ENCODE assay signal across 19 cellular contexts in the genomic region with DNA sequence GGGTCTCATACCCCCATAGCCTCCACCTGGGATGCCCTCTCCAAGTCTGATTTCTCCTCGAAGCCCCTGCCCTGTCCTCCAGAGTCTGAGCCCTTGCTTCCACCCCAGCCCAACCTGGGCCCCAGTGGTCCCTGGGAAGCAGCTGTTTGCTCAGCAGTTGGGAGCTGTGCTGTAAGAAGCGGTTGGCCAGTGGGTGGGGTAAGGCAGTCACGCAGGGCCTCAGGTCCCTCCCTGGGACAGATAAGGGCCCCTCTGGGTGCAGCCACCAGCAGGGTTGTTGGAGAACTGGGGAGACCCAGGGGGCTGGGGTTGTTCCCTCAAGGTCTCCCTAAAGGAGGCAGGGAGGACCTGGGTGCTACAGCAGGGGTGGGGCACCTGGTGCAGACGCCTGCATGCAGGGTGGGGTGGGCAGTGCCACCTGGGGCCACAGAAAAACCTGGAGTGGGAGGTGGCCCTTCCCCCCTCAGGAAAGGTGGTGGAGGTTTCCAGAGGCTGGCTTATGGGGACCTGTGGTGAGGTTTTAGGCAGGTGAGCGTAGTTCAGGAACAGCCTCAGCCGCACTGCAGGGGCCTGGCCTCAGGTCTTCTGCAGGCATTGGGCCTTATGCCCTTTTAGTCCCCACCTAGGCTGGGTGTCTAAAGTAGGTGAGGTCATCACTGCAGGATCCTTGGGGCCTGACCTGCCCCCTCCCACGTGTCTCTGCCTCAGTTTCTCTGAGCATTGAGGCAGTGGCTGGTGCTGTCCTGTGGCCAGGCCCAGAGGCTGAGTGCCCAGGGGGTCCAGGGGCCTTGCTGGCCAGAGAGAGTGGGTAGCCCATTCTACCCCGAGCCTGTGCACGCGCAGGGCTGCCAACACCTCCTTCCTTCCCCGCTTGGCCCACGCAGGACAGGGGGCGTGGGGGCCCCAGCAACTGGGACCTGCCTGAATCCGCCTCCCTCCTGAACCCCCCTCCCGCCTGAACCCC. TPM values are rescaled to one million over a fixed set of nuclear protein-coding genes. Genes with fewer than 3 reads are reported as not detected.
DNase-seq lines count a peak whose midpoint lies in the region; ATAC-seq and TF ChIP-seq lines count a peak whose summit lies in the region.
"Had no signal": no experiment of that assay in that cellular context is flagged by ENCODE, and none has a peak within 500 bp of the region (broad histone marks: within the 10 kb centered on the region; RNA-seq: fewer than 3 reads in every experiment).

No MANE protein-coding gene starts in this region.

- H3K4me3 Mint-ChIP-seq in GM23338: peak overlapping the region; percentile 63; the same call in 2 of the 3 replicates
- H3K4me3 Mint-ChIP-seq in endodermal cell: peak overlapping the region; percentile 30
- H3K4me3 Mint-ChIP-seq in nephron progenitor cell: peak overlapping the region; percentile 25

- H3K27me3 ChIP-seq in GM23338 (ENCODE audit: insufficient read depth) (peaks cover 55% of the 10 kb centered on the region), OCI-LY3 (ENCODE audit: low read depth, low read length) (peaks cover 24% of the 10 kb centered on the region), endodermal cell (ENCODE audit: control insufficient read depth, insufficient read depth, low read length, poor library complexity, severe bottlenecking) (peaks cover 61% of the 10 kb centered on the region), Peyer's patch (peaks cover 0 to 31% of the 10 kb centered on the region in 2 donors), WERI-Rb-1 (ENCODE audit: insufficient read depth, low read depth, severe bottlenecking) (no peaks in the 10 kb centered on the region)
- H3K27me3 ChIP-seq: MG63 had no signal

- H3K4me2 ChIP-seq in GM23338 (peak overlapping the region; percentile 80; the same call in 1 of the 2 replicates), OCI-LY3 (ENCODE audit: low read length) (0 out of 2 replicates have a peak overlapping the region, but pooled peaks have one; percentile 14)
- H3K4me2 ChIP-seq: KMS-11 had no signal

- TF ChIP-seq CTCF in GM23338 (conservative IDR thresholded peaks at IDR 0.05; ENCODE audit: low read depth in 2 of 2) (no peak), OCI-LY3 (IDR thresholded peaks at IDR 0.05; ENCODE audit: low read depth, low read length) (no peak), endodermal cell (conservative IDR thresholded peaks at IDR 0.05) (no peak), nephron progenitor cell (IDR thresholded peaks at IDR 0.05) (no peak), Peyer's patch (IDR thresholded peaks at IDR 0.05) (no peak), WERI-Rb-1 (IDR thresholded peaks at IDR 0.05; ENCODE audit: low read depth, low read length) (no peak)

- H3F3A ChIP-seq in GM23338 (replicated peaks; ENCODE audit: low read depth): no peaks in the 10 kb centered on the region

- H3K36me3 Mint-ChIP-seq in GM23338 (ENCODE audit: low read depth): no peaks in the 10 kb centered on the region
- no peaks in the 10 kb centered on the region for H3K36me3 Mint-ChIP-seq in endodermal cell (ENCODE audit: low read depth)
- no peaks in the 10 kb centered on the region for H3K36me3 Mint-ChIP-seq in nephron progenitor cell (ENCODE audit: low read depth)

- H3K27ac ChIP-seq in GM23338 (ENCODE audit: low read depth) (no peak overlapping the region), OCI-LY3 (ENCODE audit: low read length) (no peak overlapping the region), endodermal cell (ENCODE audit: low read depth, low read length) (no peak overlapping the region), Peyer's patch (no peak overlapping the region), WERI-Rb-1 (no peak overlapping the region)
- H3K27ac ChIP-seq: BLaER1 treated with 17β-estradiol and CSF1 and Interleukin-3, amounts not matched to agents 10 nM and 100 nM; KMS-11; SJSA1 had no signal

- H3K9me3 Mint-ChIP-seq in GM23338: no peaks in the 10 kb centered on the region
- H3K9me3 Mint-ChIP-seq in endodermal cell: no peaks in the 10 kb centered on the region
- no peaks in the 10 kb centered on the region for H3K9me3 Mint-ChIP-seq in nephron progenitor cell

- H2AFZ ChIP-seq in GM23338: no peak overlapping the region
- no peak overlapping the region for H2AFZ ChIP-seq in OCI-LY3 (ENCODE audit: low read depth, low read length)

- H3K27me3 Mint-ChIP-seq in GM23338 (ENCODE audit: insufficient read depth, low read depth, poor library complexity): peaks cover 49% of the 10 kb centered on the region
- H3K27me3 Mint-ChIP-seq in endodermal cell (ENCODE audit: insufficient read depth): peaks cover 50% of the 10 kb centered on the region
- peaks cover 59% of the 10 kb centered on the region for H3K27me3 Mint-ChIP-seq in nephron progenitor cell (ENCODE audit: low read depth, poor library complexity)

- 72 to 82% methylated on average over 4 to 15 of the region's 15 CpGs for WGBS in endodermal cell (ENCODE audit: insufficient coverage in 1 of 2, insufficient read length in 1 of 2), 2 experiments

- no peaks in the 10 kb centered on the region; the same call in 1 of the 2 replicates for H4K20me1 ChIP-seq in GM23338 (replicated peaks; ENCODE audit: insufficient read depth)
- no peaks in the 10 kb centered on the region for H4K20me1 ChIP-seq in OCI-LY3 (ENCODE audit: insufficient read depth, low read length)

- no peaks in the 10 kb centered on the region for H3K9me2 ChIP-seq in GM23338 (ENCODE audit: insufficient read depth)

- DNase-seq in GM23338 (ENCODE audit: low spot score) (no peak), endodermal cell (no peak), nephron progenitor cell (peak; percentile 4), Peyer's patch (no peak), WERI-Rb-1 (no peak)
- no peak for DNase-seq in activated naive CD4-positive, alpha-beta T cell treated with Interleukin-2 at 50 U/mL for 16 hours
- DNase-seq: COR-L47, MG63, NCI-H2029, NCI-H2171 treated with DMSO at 0.1 percent for 48 hours, NCI-H510A, NCI-H82, RPMI8226, T-helper 1 cell had no signal

- H3K4me1 ChIP-seq in GM23338 (ENCODE audit: insufficient read depth) (no peaks in the 10 kb centered on the region; the same call in 1 of the 2 replicates), OCI-LY3 (ENCODE audit: low read length) (peaks cover 13% of the 10 kb centered on the region), endodermal cell (ENCODE audit: control insufficient read depth, insufficient read depth, low read length) (no peaks in the 10 kb centered on the region), Peyer's patch (peaks cover 0 to 35% (median 8%) of the 10 kb centered on the region in 4 donors)
- H3K4me1 ChIP-seq: HAP-1, SJSA1 had no signal

- peaks cover 4% of the 10 kb centered on the region; the same call in 2 of the 3 replicates for H3K4me1 Mint-ChIP-seq in GM23338
- H3K4me1 Mint-ChIP-seq in endodermal cell: peaks cover 4% of the 10 kb centered on the region
- H3K4me1 Mint-ChIP-seq in nephron progenitor cell: peaks cover 6% of the 10 kb centered on the region

- no peak overlapping the region for H3K9ac ChIP-seq in OCI-LY3 (ENCODE audit: low read length)
- H3K9ac ChIP-seq in endodermal cell (ENCODE audit: extremely low read depth, low read length, poor library complexity, severe bottlenecking): no peak overlapping the region
- H3K9ac ChIP-seq: KMS-11 had no signal

- ATAC-seq in GM23338: no peak

- H3K27ac Mint-ChIP-seq in GM23338 (no peak overlapping the region), endodermal cell (no peak overlapping the region), nephron progenitor cell (no peak overlapping the region)

- peak overlapping the region; percentile 57; the same call in 1 of the 2 replicates for H3K4me3 ChIP-seq in GM23338
- no peak overlapping the region for H3K4me3 ChIP-seq in OCI-LY3 (ENCODE audit: low read length)
- no peak overlapping the region for H3K4me3 ChIP-seq in endodermal cell (ENCODE audit: low read length)
- no peak overlapping the region for H3K4me3 ChIP-seq in Peyer's patch
- no peak overlapping the region for H3K4me3 ChIP-seq in WERI-Rb-1 (ENCODE audit: low read depth, low read length)
- H3K4me3 ChIP-seq: HAP-1, MG63, SJSA1 had no signal

- no peak for TF ChIP-seq POLR2A in Peyer's patch (IDR thresholded peaks at IDR 0.05)

- H3K9me3 ChIP-seq in OCI-LY3 (ENCODE audit: insufficient read depth, low read length) (no peaks in the 10 kb centered on the region), endodermal cell (ENCODE audit: control insufficient read depth, low read length) (no peaks in the 10 kb centered on the region), Peyer's patch (no peaks in the 10 kb centered on the region), WERI-Rb-1 (ENCODE audit: severe bottlenecking) (no peaks in the 10 kb centered on the region)
- H3K9me3 ChIP-seq: BLaER1 treated with 17β-estradiol and CSF1 and Interleukin-3, amounts not matched to agents 10 nM and 100 nM; HAP-1; MG63; SJSA1 had no signal

- H3K79me2 ChIP-seq in GM23338 (replicated peaks; ENCODE audit: insufficient read depth) (no peaks in the 10 kb centered on the region), OCI-LY3 (ENCODE audit: low read length) (no peaks in the 10 kb centered on the region)

- H3K36me3 ChIP-seq in GM23338 (ENCODE audit: insufficient read depth) (no peaks in the 10 kb centered on the region), OCI-LY3 (replicated peaks; ENCODE audit: low read depth, low read length) (no peaks in the 10 kb centered on the region), endodermal cell (ENCODE audit: control insufficient read depth, insufficient read depth, low read length) (no peaks in the 10 kb centered on the region), Peyer's patch (no peaks in the 10 kb centered on the region), WERI-Rb-1 (no peaks in the 10 kb centered on the region)
- H3K36me3 ChIP-seq: HAP-1, MG63, SJSA1 had no signal

RNA-seq across cellular contexts. Expression of a gene that starts 3.1 kb away (rescaled TPM):
- 0.10 and 0.16 TPM in 2 replicates for total RNA-seq in GM23338 (2014; rRNA removed; shearing (Covaris generic))
- 0.07 and 0.27 TPM in 2 replicates for polyA plus RNA-seq in GM23338 (2016; fragmentation: Nextera tagmentation; extraction: Ambion mirVana)
- total RNA-seq in endodermal cell (1 to 10 TPM in 1 of 2 donors, under 1 TPM in 1; 0.55 to 1.0 TPM), Peyer's patch (10 to 100 TPM in 3 of 4 donors, under 1 TPM in 1; 0.83 to 35.7 (median 24.3) TPM)
- 0.21 TPM for polyA plus RNA-seq in endodermal cell (2013, experiment 1 of 2)
- polyA plus RNA-seq in endodermal cell (2013, experiment 2 of 2): 0.08 TPM
- total RNA-seq: SJSA1 had no signal

RNA-seq across cellular contexts. Expression of a gene that starts 9.5 kb away (rescaled TPM):
- total RNA-seq in GM23338 (2014; rRNA removed; shearing (Covaris generic)): 0.62 and 6.1 TPM in 2 replicates
- 0.80 and 1.3 TPM in 2 replicates for polyA plus RNA-seq in GM23338 (2016; fragmentation: Nextera tagmentation; extraction: Ambion mirVana)
- total RNA-seq in endodermal cell: 10 to 100 TPM; 22.4 to 25.6 TPM
- polyA plus RNA-seq in endodermal cell (2013, experiment 1 of 2): 4.3 TPM
- polyA plus RNA-seq in endodermal cell (2013, experiment 2 of 2): 3.6 TPM
- 100 to 1,000 TPM in 1 of 4 donors, 10 to 100 TPM in 3; 40.4 to 114 (median 71.4) TPM for total RNA-seq in Peyer's patch

RNA-seq across cellular contexts. Expression of a gene that starts 15.1 kb away (rescaled TPM):
- total RNA-seq in GM23338 (2014; rRNA removed; shearing (Covaris generic)): 28.6 and 35.8 TPM in 2 replicates
- polyA plus RNA-seq in GM23338 (2016; fragmentation: Nextera tagmentation; extraction: Ambion mirVana): 7.0 and 7.3 TPM in 2 replicates
- total RNA-seq in endodermal cell (10 to 100 TPM; 51.0 to 93.3 TPM), Peyer's patch (10 to 100 TPM; 10.3 to 29.7 (median 26.8) TPM)
- polyA plus RNA-seq in endodermal cell (2013, experiment 1 of 2): 33.2 TPM
- 31.8 TPM for polyA plus RNA-seq in endodermal cell (2013, experiment 2 of 2)

RNA-seq across cellular contexts. Expression of a gene that starts 22.9 kb away (rescaled TPM):
- 18.6 and 22.4 TPM in 2 replicates for total RNA-seq in GM23338 (2014; rRNA removed; shearing (Covaris generic))
- polyA plus RNA-seq in GM23338 (2016; fragmentation: Nextera tagmentation; extraction: Ambion mirVana): 3.4 and 4.0 TPM in 2 replicates
- total RNA-seq in endodermal cell: 10 to 100 TPM; 26.3 to 31.1 TPM
- polyA plus RNA-seq in endodermal cell (2013, experiment 1 of 2): 7.8 TPM
- polyA plus RNA-seq in endodermal cell (2013, experiment 2 of 2): 8.3 TPM
- 100 to 1,000 TPM in 2 of 4 donors, 10 to 100 TPM in 2; 32.2 to 119 (median 101) TPM for total RNA-seq in Peyer's patch
